Comparison of ENCODE assay signal across 1 cellular context in the genomic region with DNA sequence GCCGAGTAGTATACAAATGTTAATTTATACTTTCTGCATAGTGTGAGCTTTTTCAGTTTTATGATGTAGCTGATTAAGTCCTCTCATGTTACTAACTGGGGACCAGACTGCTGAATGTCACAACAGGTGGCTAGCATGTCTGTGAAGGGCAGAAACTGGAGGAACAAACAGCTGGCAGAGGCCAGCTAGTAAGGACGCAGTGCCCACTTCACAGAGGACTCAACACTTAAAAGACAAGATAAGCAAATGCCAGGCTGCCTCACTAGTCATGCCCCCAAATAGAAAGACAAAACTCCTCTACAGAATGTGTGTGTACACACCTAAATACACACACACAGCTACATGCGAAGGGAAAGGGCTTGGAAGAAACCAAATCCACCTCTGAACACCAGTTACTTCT.
TF ChIP-seq lines count a peak whose summit lies in the region.

No MANE protein-coding gene starts in this region.

TF ChIP-seq in GM23338, 12 proteins besides CTCF, POLR2A, EP300 and RAD21 (continued from another document):
- TF ChIP-seq, protein P1, sequence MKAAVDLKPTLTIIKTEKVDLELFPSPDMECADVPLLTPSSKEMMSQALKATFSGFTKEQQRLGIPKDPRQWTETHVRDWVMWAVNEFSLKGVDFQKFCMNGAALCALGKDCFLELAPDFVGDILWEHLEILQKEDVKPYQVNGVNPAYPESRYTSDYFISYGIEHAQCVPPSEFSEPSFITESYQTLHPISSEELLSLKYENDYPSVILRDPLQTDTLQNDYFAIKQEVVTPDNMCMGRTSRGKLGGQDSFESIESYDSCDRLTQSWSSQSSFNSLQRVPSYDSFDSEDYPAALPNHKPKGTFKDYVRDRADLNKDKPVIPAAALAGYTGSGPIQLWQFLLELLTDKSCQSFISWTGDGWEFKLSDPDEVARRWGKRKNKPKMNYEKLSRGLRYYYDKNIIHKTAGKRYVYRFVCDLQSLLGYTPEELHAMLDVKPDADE (IDR thresholded peaks at IDR 0.05): no peak
- no peak for TF ChIP-seq JUNB (IDR thresholded peaks at IDR 0.05; ENCODE audit: unreplicated experiment)
- no peak for TF ChIP-seq ZNF114 (CRISPR knock-in tag; IDR thresholded peaks at IDR 0.05)
- no peak for TF ChIP-seq ZNF331 (CRISPR knock-in tag; IDR thresholded peaks at IDR 0.05; ENCODE audit: low read depth)
- TF ChIP-seq EZH2phosphoT487 (IDR thresholded peaks at IDR 0.05; ENCODE audit: unreplicated experiment): no peak
- TF ChIP-seq EZH2 (IDR thresholded peaks at IDR 0.05; ENCODE audit: low read depth, unreplicated experiment): no peak
- TF ChIP-seq, protein P2, sequence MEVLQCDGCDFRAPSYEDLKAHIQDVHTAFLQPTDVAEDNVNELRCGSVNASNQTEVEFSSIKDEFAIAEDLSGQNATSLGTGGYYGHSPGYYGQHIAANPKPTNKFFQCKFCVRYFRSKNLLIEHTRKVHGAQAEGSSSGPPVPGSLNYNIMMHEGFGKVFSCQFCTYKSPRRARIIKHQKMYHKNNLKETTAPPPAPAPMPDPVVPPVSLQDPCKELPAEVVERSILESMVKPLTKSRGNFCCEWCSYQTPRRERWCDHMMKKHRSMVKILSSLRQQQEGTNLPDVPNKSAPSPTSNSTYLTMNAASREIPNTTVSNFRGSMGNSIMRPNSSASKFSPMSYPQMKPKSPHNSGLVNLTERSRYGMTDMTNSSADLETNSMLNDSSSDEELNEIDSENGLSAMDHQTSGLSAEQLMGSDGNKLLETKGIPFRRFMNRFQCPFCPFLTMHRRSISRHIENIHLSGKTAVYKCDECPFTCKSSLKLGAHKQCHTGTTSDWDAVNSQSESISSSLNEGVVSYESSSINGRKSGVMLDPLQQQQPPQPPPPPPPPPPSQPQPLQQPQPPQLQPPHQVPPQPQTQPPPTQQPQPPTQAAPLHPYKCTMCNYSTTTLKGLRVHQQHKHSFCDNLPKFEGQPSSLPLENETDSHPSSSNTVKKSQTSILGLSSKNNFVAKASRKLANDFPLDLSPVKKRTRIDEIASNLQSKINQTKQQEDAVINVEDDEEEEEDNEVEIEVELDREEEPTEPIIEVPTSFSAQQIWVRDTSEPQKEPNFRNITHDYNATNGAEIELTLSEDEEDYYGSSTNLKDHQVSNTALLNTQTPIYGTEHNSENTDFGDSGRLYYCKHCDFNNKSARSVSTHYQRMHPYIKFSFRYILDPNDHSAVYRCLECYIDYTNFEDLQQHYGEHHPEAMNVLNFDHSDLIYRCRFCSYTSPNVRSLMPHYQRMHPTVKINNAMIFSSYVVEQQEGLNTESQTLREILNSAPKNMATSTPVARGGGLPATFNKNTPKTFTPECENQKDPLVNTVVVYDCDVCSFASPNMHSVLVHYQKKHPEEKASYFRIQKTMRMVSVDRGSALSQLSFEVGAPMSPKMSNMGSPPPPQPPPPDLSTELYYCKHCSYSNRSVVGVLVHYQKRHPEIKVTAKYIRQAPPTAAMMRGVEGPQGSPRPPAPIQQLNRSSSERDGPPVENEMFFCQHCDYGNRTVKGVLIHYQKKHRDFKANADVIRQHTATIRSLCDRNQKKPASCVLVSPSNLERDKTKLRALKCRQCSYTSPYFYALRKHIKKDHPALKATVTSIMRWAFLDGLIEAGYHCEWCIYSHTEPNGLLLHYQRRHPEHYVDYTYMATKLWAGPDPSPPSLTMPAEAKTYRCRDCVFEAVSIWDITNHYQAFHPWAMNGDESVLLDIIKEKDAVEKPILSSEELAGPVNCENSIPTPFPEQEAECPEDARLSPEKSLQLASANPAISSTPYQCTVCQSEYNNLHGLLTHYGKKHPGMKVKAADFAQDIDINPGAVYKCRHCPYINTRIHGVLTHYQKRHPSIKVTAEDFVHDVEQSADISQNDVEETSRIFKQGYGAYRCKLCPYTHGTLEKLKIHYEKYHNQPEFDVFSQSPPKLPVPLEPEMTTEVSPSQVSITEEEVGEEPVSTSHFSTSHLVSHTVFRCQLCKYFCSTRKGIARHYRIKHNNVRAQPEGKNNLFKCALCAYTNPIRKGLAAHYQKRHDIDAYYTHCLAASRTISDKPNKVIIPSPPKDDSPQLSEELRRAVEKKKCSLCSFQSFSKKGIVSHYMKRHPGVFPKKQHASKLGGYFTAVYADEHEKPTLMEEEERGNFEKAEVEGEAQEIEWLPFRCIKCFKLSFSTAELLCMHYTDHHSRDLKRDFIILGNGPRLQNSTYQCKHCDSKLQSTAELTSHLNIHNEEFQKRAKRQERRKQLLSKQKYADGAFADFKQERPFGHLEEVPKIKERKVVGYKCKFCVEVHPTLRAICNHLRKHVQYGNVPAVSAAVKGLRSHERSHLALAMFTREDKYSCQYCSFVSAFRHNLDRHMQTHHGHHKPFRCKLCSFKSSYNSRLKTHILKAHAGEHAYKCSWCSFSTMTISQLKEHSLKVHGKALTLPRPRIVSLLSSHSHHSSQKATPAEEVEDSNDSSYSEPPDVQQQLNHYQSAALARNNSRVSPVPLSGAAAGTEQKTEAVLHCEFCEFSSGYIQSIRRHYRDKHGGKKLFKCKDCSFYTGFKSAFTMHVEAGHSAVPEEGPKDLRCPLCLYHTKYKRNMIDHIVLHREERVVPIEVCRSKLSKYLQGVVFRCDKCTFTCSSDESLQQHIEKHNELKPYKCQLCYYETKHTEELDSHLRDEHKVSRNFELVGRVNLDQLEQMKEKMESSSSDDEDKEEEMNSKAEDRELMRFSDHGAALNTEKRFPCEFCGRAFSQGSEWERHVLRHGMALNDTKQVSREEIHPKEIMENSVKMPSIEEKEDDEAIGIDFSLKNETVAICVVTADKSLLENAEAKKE (CRISPR knock-in tag; IDR thresholded peaks at IDR 0.05): no peak
